ENCODE assay signal across 1 cellular context in the genomic region with DNA sequence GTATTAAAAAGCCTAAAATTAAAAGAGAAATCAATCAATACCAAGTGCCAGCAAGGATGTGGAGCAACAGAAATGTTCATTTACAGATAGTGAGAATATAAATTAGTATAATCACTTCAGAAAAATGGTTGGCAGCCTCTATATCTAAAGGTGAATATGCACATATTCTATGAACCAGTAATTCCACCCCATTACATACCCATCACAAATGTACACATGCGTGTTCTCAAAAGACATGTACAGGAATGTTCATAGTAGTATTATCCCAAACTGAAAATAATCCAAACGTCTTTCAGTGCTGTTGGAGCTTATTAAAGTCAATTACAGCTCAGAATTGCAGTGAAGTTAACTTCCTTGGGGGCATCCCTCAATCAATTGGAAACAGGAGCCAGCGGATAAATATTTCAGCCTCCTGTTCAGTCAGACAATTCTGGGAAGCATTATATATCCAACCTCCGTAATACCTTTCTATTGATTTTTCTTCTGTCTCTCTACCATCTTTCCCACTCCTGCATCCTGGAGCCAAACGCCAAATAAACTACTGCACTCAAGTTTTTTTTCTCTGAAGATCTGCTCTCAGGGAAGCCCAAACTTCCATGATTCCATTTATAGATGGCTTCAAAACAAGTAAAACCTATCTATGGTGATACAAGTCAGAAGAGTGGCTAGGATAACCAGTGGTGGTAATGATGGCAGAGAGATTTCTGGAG.
TF ChIP-seq lines count a peak whose summit lies in the region.

No MANE protein-coding gene starts in this region.

TF ChIP-seq in K562, 482 proteins besides CTCF, POLR2A, EP300 and RAD21:
- TF ChIP-seq, protein P1, sequence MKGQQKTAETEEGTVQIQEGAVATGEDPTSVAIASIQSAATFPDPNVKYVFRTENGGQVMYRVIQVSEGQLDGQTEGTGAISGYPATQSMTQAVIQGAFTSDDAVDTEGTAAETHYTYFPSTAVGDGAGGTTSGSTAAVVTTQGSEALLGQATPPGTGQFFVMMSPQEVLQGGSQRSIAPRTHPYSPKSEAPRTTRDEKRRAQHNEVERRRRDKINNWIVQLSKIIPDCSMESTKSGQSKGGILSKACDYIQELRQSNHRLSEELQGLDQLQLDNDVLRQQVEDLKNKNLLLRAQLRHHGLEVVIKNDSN (CRISPR knock-in tag; IDR thresholded peaks at IDR 0.05), result no peak
- TF ChIP-seq RBM22 (IDR thresholded peaks at IDR 0.05; ENCODE audit: low read depth, low read length, poor library complexity, severe bottlenecking), result peak; percentile 23
- no peak for TF ChIP-seq MAX (CRISPR knock-in tag; IDR thresholded peaks at IDR 0.05)
